8 cellular contexts compared by ENCODE assay signal in genomic region chr17:59220328-59221158, GRCh38. TPM values are rescaled to one million over a fixed set of nuclear protein-coding genes. Genes with fewer than 3 reads are reported as not detected.
DNase-seq lines count a peak whose midpoint lies in the region; ATAC-seq, FAIRE-seq and TF ChIP-seq lines count a peak whose summit lies in the region.

GDPD1 (plus strand) TSS chr17:59220511; CDS start chr17:59220610, 99 bp downstream.

- H3K4me1 Mint-ChIP-seq in T-helper 2 cell treated with Interferon-gamma antibody and Interleukin-4, amounts not matched to agents 5 μg/mL and 100 μg/mL, for 36 hours (ENCODE audit: low read depth), result peaks cover 14% of the 10 kb centered on the region

- no peaks in the 10 kb centered on the region for H3K9me3 Mint-ChIP-seq in T-helper 2 cell treated with Interferon-gamma antibody and Interleukin-4, amounts not matched to agents 5 μg/mL and 100 μg/mL, for 36 hours

- ATAC-seq in HG02973 (IDR thresholded peaks at IDR 0.05; ENCODE audit: unreplicated experiment), result peak; percentile 89

- FAIRE-seq in GM18507 (lab: Jason Lieb, UNC), result peak; percentile 92

- peak within 1 kb of the TSS; percentile 97 for H3K4me3 Mint-ChIP-seq in T-helper 2 cell treated with Interferon-gamma antibody and Interleukin-4, amounts not matched to agents 5 μg/mL and 100 μg/mL, for 36 hours

- H3K27me3 Mint-ChIP-seq in T-helper 2 cell treated with Interferon-gamma antibody and Interleukin-4, amounts not matched to agents 5 μg/mL and 100 μg/mL, for 36 hours (ENCODE audit: low read depth), result peaks cover 8% of the 10 kb centered on the region

- peak within 1 kb of the TSS; percentile 70 for H3K4me3 ChIP-seq in astrocyte of the cerebellum (ENCODE audit: low read depth, low read length)

- peak within 1 kb of the TSS; percentile 87 for H3K27ac Mint-ChIP-seq in T-helper 2 cell treated with Interferon-gamma antibody and Interleukin-4, amounts not matched to agents 5 μg/mL and 100 μg/mL, for 36 hours

- DNase-seq in GM18507 (ENCODE audit: extremely low spot score, insufficient read length, low read depth) (peak; percentile 87), NCI-H187 treated with DMSO at 0.1 percent for 48 hours (lab: John Stamatoyannopoulos, UW) (peak; percentile 60), astrocyte of the cerebellum (ENCODE audit: low read depth) (peak; percentile 86), hippocampal formation (lab: John Stamatoyannopoulos, UW) (peak; percentile 87 to 92), renal cortical epithelial cell (ENCODE audit: low read depth) (peak; percentile 81), cortex of kidney (lab: John Stamatoyannopoulos, UW) (no peak)
- DNase-seq in T-helper 2 cell treated with Interferon-gamma antibody and Interleukin-4, amounts not matched to agents 5 μg/mL and 100 μg/mL, for 36 hours (ENCODE audit: low spot score), result peak; percentile 98

- H3K36me3 Mint-ChIP-seq in T-helper 2 cell treated with Interferon-gamma antibody and Interleukin-4, amounts not matched to agents 5 μg/mL and 100 μg/mL, for 36 hours (ENCODE audit: low read depth), result no peaks in the 10 kb centered on the region

- in situ Hi-C loops in astrocyte of the cerebellum (cut with HindIII; ENCODE audit: low sequenced_read_pairs), result no loop called here

- peak; percentile 64 for TF ChIP-seq CTCF in astrocyte of the cerebellum (IDR thresholded peaks at IDR 0.05; ENCODE audit: low read depth, low read length, missing control alignments)

RNA-seq across cellular contexts. Expression of gene GDPD1, which starts in this region (rescaled TPM):
- total RNA-seq in renal cortical epithelial cell, result 4.1 and 5.0 TPM in 2 replicates
